29 cellular contexts compared by ENCODE assay signal in genomic region chr12:57221169-57221917, GRCh38. TPM values are rescaled to one million over a fixed set of nuclear protein-coding genes. Genes with fewer than 3 reads are reported as not detected.
DNase-seq lines count a peak whose midpoint lies in the region; ATAC-seq, FAIRE-seq and TF ChIP-seq lines count a peak whose summit lies in the region.
"Had no signal": no experiment of that assay in that cellular context is flagged by ENCODE, and none has a peak within 500 bp of the region (broad histone marks: within the 10 kb centered on the region; RNA-seq: fewer than 3 reads in every experiment).

No MANE protein-coding gene starts in this region.

- peaks cover 10% of the 10 kb centered on the region for H3K4me1 ChIP-seq in GM12878 (ENCODE audit: control insufficient read depth, insufficient read depth, low read length)
- H3K4me1 ChIP-seq in psoas muscle: peaks cover 6% of the 10 kb centered on the region
- H3K4me1 ChIP-seq: BE2C had no signal

- POLR2A ChIA-PET in GM12878 (lab: Charles Lee): no interaction called here

- no peaks in the 10 kb centered on the region for H3K79me2 ChIP-seq in GM12878 (ENCODE audit: control insufficient read depth, insufficient read depth, low read length)
- H3K79me2 ChIP-seq: parathyroid adenoma had no signal

- H3K4me3 Mint-ChIP-seq in immature natural killer cell: peak overlapping the region in 4 of 5 donors; percentile 6 to 65 (median 51)
- H3K4me3 Mint-ChIP-seq in type B pancreatic cell: peak overlapping the region; percentile 61
- H3K4me3 Mint-ChIP-seq: mesothelial cell of epicardium; stimulated activated memory B cell treated with anti-CD40 and anti-IgM and Interleukin-4, amounts not matched to agents 10 μg/mL and 1 μg/mL and 100 μg/mL, for 72 hours had no signal

- WGBS in GM12878 (ENCODE audit: insufficient coverage, insufficient replicate concordance, low lambda C conversion rate, missing lambda C conversion rate): 7% methylated on average over 17 of the region's 24 CpGs
- 46 to 60% (median 53%) methylated on average over 24 of the region's 24 CpGs for WGBS in psoas muscle, 3 donors

- H3K9me3 Mint-ChIP-seq in immature natural killer cell (no peaks in the 10 kb centered on the region), type B pancreatic cell (no peaks in the 10 kb centered on the region)
- H3K9me3 Mint-ChIP-seq: activated T-helper 2 cell treated with anti-CD3 and anti-CD28 coated beads, Interferon-gamma antibody, Interleukin-2, Interleukin-4, amounts not matched to agents 10 μg/mL and 5 μg/mL and 100 μg/mL, durations not matched to agents 14 hours and 24 hours and 36 hours; mesothelial cell of epicardium; stimulated activated memory B cell treated with anti-CD40 and anti-IgM and Interleukin-4, amounts not matched to agents 10 μg/mL and 1 μg/mL and 100 μg/mL, for 72 hours had no signal

- TF ChIP-seq POLR2A in GM12878 (IDR thresholded peaks at IDR 0.05; ENCODE audit: low read depth, low read length): no peak

- RAD21 ChIA-PET in GM12878 (lab: Charles Lee; ENCODE audit: unreplicated experiment): interaction anchor here (2.0 kb wide), 1 partner anchor 22 kb away, joined by 5 read pairs; no protein-coding TSS in a partner anchor

- peak; percentile 28 for DNase-seq in stimulated activated CD4-positive, alpha-beta T cell treated with anti-CD3 and anti-CD28 coated beads, Interleukin-15, amount 100 ng/mL, for 24 hours
- no peak for DNase-seq in stimulated activated CD4-positive, alpha-beta T cell treated with anti-CD3 and anti-CD28 coated beads, Interleukin-1b, Interleukin-23, amount 100 ng/mL, for 48 hours
- DNase-seq in GM12878 (ENCODE audit: low read depth, low spot score) (no peak), immature natural killer cell (no peak), type B pancreatic cell (ENCODE audit: extremely low spot score, unreplicated experiment) (no peak), psoas muscle (no peak)
- DNase-seq: activated CD4-positive, alpha-beta T cell treated with anti-CD3 and anti-CD28 coated beads, Interleukin-2, amount 50 U/mL, for 1 hour; BE2C; caudate nucleus; DMS53; esophagus squamous epithelium; foreskin melanocyte; left lung; naive thymus-derived CD8-positive, alpha-beta T cell; NCI-H1694; NCI-H510A; PC-9; right cardiac atrium; SHP77; stimulated activated CD4-positive, alpha-beta T cell treated with anti-CD3 and anti-CD28 coated beads, Interleukin-4, amount 100 ng/mL, for 24 hours; upper lobe of right lung had no signal

- H3K27me3 Mint-ChIP-seq in immature natural killer cell (ENCODE audit: low read depth in 3 of 3): peaks cover 39 to 57% (median 56%) of the 10 kb centered on the region in 3 donors
- peaks cover 80% of the 10 kb centered on the region for H3K27me3 Mint-ChIP-seq in type B pancreatic cell

- H3K4me2 ChIP-seq in GM12878 (ENCODE audit: control insufficient read depth, insufficient read depth): no peak overlapping the region
- H3K4me2 ChIP-seq: PC-9 had no signal

- H3K4me3 ChIP-seq in GM12878 (no peak overlapping the region), psoas muscle (no peak overlapping the region)
- H3K4me3 ChIP-seq: esophagus squamous epithelium, left lung, PC-9, upper lobe of right lung had no signal

- TF ChIP-seq RAD21 in GM12878 (IDR thresholded peaks at IDR 0.05; ENCODE audit: insufficient read depth, low read depth, low read length): no peak

- TF ChIP-seq EP300 in GM12878 (IDR thresholded peaks at IDR 0.05; ENCODE audit: borderline replicate concordance in 1 of 2, control insufficient read depth in 1 of 2, low read depth in 2 of 2, low read length in 2 of 2): no peak

- H3K27me3 ChIP-seq in GM12878 (replicated peaks in 1 of 2; ENCODE audit: control insufficient read depth in 2 of 2, insufficient read depth in 2 of 2, low read length in 1 of 2): peaks cover 33 to 37% of the 10 kb centered on the region in 2 experiments
- peaks cover 0 to 86% (median 29%) of the 10 kb centered on the region in 3 donors for H3K27me3 ChIP-seq in psoas muscle (ENCODE audit: insufficient read depth in 3 of 3, low read length in 2 of 3)

- H2AFZ ChIP-seq in GM12878 (ENCODE audit: control insufficient read depth, low read depth, low read length): no peak overlapping the region
- H2AFZ ChIP-seq: parathyroid adenoma, PC-9 had no signal

- H3K36me3 ChIP-seq in GM12878 (ENCODE audit: control insufficient read depth in 2 of 2, insufficient read depth in 2 of 2, low read length in 1 of 2) (no peaks in the 10 kb centered on the region), psoas muscle (ENCODE audit: insufficient read depth in 1 of 2, low read depth in 1 of 2) (no peaks in the 10 kb centered on the region)
- H3K36me3 ChIP-seq: BE2C, esophagus squamous epithelium, left lung, upper lobe of right lung had no signal

- no peak for FAIRE-seq in GM12878 (lab: Jason Lieb, UNC)
- FAIRE-seq: astrocyte, G401.6 had no signal

- TF ChIP-seq CTCF in GM12878 (IDR thresholded peaks at IDR 0.05 in 2 of 3, conservative IDR thresholded peaks at IDR 0.05 in 1 of 3; ENCODE audit: control insufficient read depth in 2 of 3, extremely low read depth in 1 of 3, insufficient read depth in 1 of 3, low read depth in 3 of 3, low read length in 3 of 3) (no peak), type B pancreatic cell (conservative IDR thresholded peaks at IDR 0.05) (no peak), psoas muscle (IDR thresholded peaks at IDR 0.05) (no peak)

- H4K20me1 ChIP-seq in GM12878 (ENCODE audit: control insufficient read depth, insufficient read depth): no peaks in the 10 kb centered on the region

- SMC1A ChIA-PET in GM12878 (lab: Charles Lee; ENCODE audit: uncharacterized antibody, unreplicated experiment): no interaction called here

- intact Hi-C loops in GM12878 (cut with micrococcal nuclease; ENCODE audit: unreplicated experiment) (no loop called here), psoas muscle (cut with DNase I) (no loop called here)

- in situ Hi-C loops in GM12878 (cut with MboI): no loop called here

- CTCF ChIA-PET in GM12878 (lab: Yijun Ruan, JAX): interaction anchor here (0.8 to 1.1 kb wide), 2 partner anchors 8 to 22 kb away, joined by 4 to 5 read pairs; partner anchors contain the start of gene SHMT2

- ATAC-seq in GM12878 (no peak), HG03439 (IDR thresholded peaks at IDR 0.05; ENCODE audit: unreplicated experiment) (no peak), psoas muscle (no peak), GM21528 (IDR thresholded peaks at IDR 0.05; ENCODE audit: low FRiP score, unreplicated experiment) (no peak)
- ATAC-seq: left lung; naive thymus-derived CD8-positive, alpha-beta T cell; right cardiac atrium; stimulated activated memory B cell treated with anti-CD40 and anti-IgM and Interleukin-4, amounts not matched to agents 10 μg/mL and 1 μg/mL and 100 μg/mL, for 72 hours; upper lobe of right lung had no signal

- H3K9me3 ChIP-seq in GM12878 (replicated peaks; ENCODE audit: control insufficient read depth, insufficient read depth, low read length) (no peaks in the 10 kb centered on the region), psoas muscle (no peaks in the 10 kb centered on the region)
- H3K9me3 ChIP-seq: BE2C, esophagus squamous epithelium, left lung, upper lobe of right lung had no signal

- no peak overlapping the region for H3K9ac ChIP-seq in GM12878 (ENCODE audit: control insufficient read depth, insufficient read depth, low read length)
- H3K9ac ChIP-seq: parathyroid adenoma had no signal

- no peaks in the 10 kb centered on the region for H3K36me3 Mint-ChIP-seq in immature natural killer cell
- no peaks in the 10 kb centered on the region for H3K36me3 Mint-ChIP-seq in type B pancreatic cell
- H3K36me3 Mint-ChIP-seq: mesothelial cell of epicardium; stimulated activated memory B cell treated with anti-CD40 and anti-IgM and Interleukin-4, amounts not matched to agents 10 μg/mL and 1 μg/mL and 100 μg/mL, for 72 hours had no signal

- H3K27ac Mint-ChIP-seq in immature natural killer cell (peak overlapping the region in 5 of 6 donors; percentile 75 to 93 (median 83)), type B pancreatic cell (no peak overlapping the region)
- H3K27ac Mint-ChIP-seq: activated T-helper 2 cell treated with anti-CD3 and anti-CD28 coated beads, Interferon-gamma antibody, Interleukin-2, Interleukin-4, amounts not matched to agents 10 μg/mL and 5 μg/mL and 100 μg/mL, durations not matched to agents 14 hours and 24 hours and 36 hours; mesothelial cell of epicardium; stimulated activated memory B cell treated with anti-CD40 and anti-IgM and Interleukin-4, amounts not matched to agents 10 μg/mL and 1 μg/mL and 100 μg/mL, for 72 hours had no signal

- no peak overlapping the region for H3K27ac ChIP-seq in GM12878 (ENCODE audit: control insufficient read depth, insufficient read depth)
- no peak overlapping the region for H3K27ac ChIP-seq in psoas muscle
- H3K27ac ChIP-seq: esophagus squamous epithelium, left lung, parathyroid adenoma, PC-9, upper lobe of right lung had no signal

- H3K4me1 Mint-ChIP-seq in immature natural killer cell: peaks cover 53 to 57% of the 10 kb centered on the region in 2 donors
- H3K4me1 Mint-ChIP-seq in type B pancreatic cell (ENCODE audit: unreplicated experiment): peaks cover 52% of the 10 kb centered on the region

- no TSS peak for BruUV-seq in GM12878 (replicated peaks; lab: Mats Ljungman, UMichigan)

RNA-seq across cellular contexts. Expression of gene NXPH4, which starts 4.7 kb away (rescaled TPM):
- 0.48 TPM in 1 of 2 replicates, not detected in the other for total RNA-seq in GM12878 (2013; cell fraction: nucleolus; rRNA removed)
- total RNA-seq in GM12878 (2014; rRNA removed) (not detected in 2 replicates), GM12878 (2014; rRNA removed; fragmentation: Illumina TruSeq; extraction: Trizol) (not detected in 2 replicates), GM12878 (2021) (0.19 and 0.26 TPM in 2 replicates), type B pancreatic cell (ENCODE audit: low replicate concordance) (15.1 and 45.5 TPM in 2 replicates), psoas muscle (under 1 TPM in 3 of 4 donors, not detected in 1; 0.24 to 0.58 (median 0.42) TPM)
- polyA plus RNA-seq in GM12878 (2011; ENCODE audit: low read depth): not detected
- polyA plus RNA-seq in GM12878 (2011; rRNA removed) (not detected in 2 replicates), GM12878 (2014; fragmentation: Illumina TruSeq; extraction: Trizol) (0.03 TPM in 1 of 2 replicates, not detected in the other), GM12878 (2014; fragmentation: Nextera tagmentation; extraction: Ambion mirVana) (not detected), GM12878 (2014; rRNA removed) (not detected in 2 replicates), GM12878 (2016; fragmentation: Nextera tagmentation; extraction: Ambion mirVana) (not detected), immature natural killer cell (not detected), psoas muscle (under 1 TPM in 2 of 3 donors, not detected in 1; 0.01 to 0.20 TPM)
- polyA plus RNA-seq in GM12878 (2011; cell fraction: cytosol; rRNA removed): 0.12 TPM in 1 of 2 replicates, not detected in the other
- 0.29 and 0.58 TPM in 2 replicates for polyA plus RNA-seq in GM12878 (2011; cell fraction: nucleus; rRNA removed)
- polyA plus RNA-seq in GM12878 (2012): 0.46 and 0.54 TPM in 2 replicates
- not detected in 2 replicates for polyA minus RNA-seq in GM12878 (2011; rRNA and poly(A)+ RNA removed)
- not detected in 2 replicates for polyA minus RNA-seq in GM12878 (2011; cell fraction: cytosol; rRNA and poly(A)+ RNA removed)
- polyA minus RNA-seq in GM12878 (2011; cell fraction: nucleus; rRNA and poly(A)+ RNA removed): not detected in 2 replicates
- total RNA-seq: upper lobe of right lung had no signal
- polyA plus RNA-seq: naive thymus-derived CD8-positive, alpha-beta T cell had no signal

RNA-seq across cellular contexts. Expression of gene SHMT2, which starts 8.2 kb away (rescaled TPM):
- 103 and 117 TPM in 2 replicates for total RNA-seq in GM12878 (2013; cell fraction: nucleolus; rRNA removed)
- total RNA-seq in GM12878 (2014; rRNA removed) (247 and 292 TPM in 2 replicates), GM12878 (2014; rRNA removed; fragmentation: Illumina TruSeq; extraction: Trizol) (147 and 158 TPM in 2 replicates), GM12878 (2021) (288 and 297 TPM in 2 replicates), type B pancreatic cell (ENCODE audit: low replicate concordance) (108 and 131 TPM in 2 replicates), psoas muscle (10 to 100 TPM; 39.2 to 59.2 (median 47.3) TPM)
- 113 TPM for polyA plus RNA-seq in GM12878 (2011; ENCODE audit: low read depth)
- polyA plus RNA-seq in GM12878 (2011; rRNA removed) (93.5 and 253 TPM in 2 replicates), GM12878 (2014; fragmentation: Illumina TruSeq; extraction: Trizol) (96.4 and 282 TPM in 2 replicates), GM12878 (2014; fragmentation: Nextera tagmentation; extraction: Ambion mirVana) (10 to 100 TPM; 57.0 to 65.6 TPM), GM12878 (2014; rRNA removed) (193 and 221 TPM in 2 replicates), GM12878 (2016; fragmentation: Nextera tagmentation; extraction: Ambion mirVana) (100 to 1,000 TPM; 153 to 178 TPM), immature natural killer cell (10 to 100 TPM; 43.1 to 50.8 (median 49.3) TPM), psoas muscle (10 to 100 TPM; 36.6 to 66.8 (median 62.7) TPM)
- polyA plus RNA-seq in GM12878 (2011; cell fraction: cytosol; rRNA removed): 380 and 408 TPM in 2 replicates
- polyA plus RNA-seq in GM12878 (2011; cell fraction: nucleus; rRNA removed): 498 and 628 TPM in 2 replicates
- 207 and 235 TPM in 2 replicates for polyA plus RNA-seq in GM12878 (2012)
- 217 and 275 TPM in 2 replicates for polyA minus RNA-seq in GM12878 (2011; rRNA and poly(A)+ RNA removed)
- polyA minus RNA-seq in GM12878 (2011; cell fraction: cytosol; rRNA and poly(A)+ RNA removed): 110 and 146 TPM in 2 replicates
- polyA minus RNA-seq in GM12878 (2011; cell fraction: nucleus; rRNA and poly(A)+ RNA removed): 118 and 173 TPM in 2 replicates

RNA-seq across cellular contexts. Expression of gene STAC3, which starts 29.6 kb away (rescaled TPM):
- 3.2 and 4.8 TPM in 2 replicates for total RNA-seq in GM12878 (2013; cell fraction: nucleolus; rRNA removed)
- total RNA-seq in GM12878 (2014; rRNA removed) (2.7 and 3.6 TPM in 2 replicates), GM12878 (2014; rRNA removed; fragmentation: Illumina TruSeq; extraction: Trizol) (3.3 and 4.0 TPM in 2 replicates), GM12878 (2021) (5.5 and 5.7 TPM in 2 replicates), type B pancreatic cell (ENCODE audit: low replicate concordance) (1.6 and 4.8 TPM in 2 replicates), psoas muscle (1,000 to 10,000 TPM in 2 of 4 donors, 100 to 1,000 TPM in 2; 576 to 1,676 (median 997) TPM)
- polyA plus RNA-seq in GM12878 (2011; ENCODE audit: low read depth): 3.8 TPM
- polyA plus RNA-seq in GM12878 (2011; rRNA removed) (8.8 and 10.4 TPM in 2 replicates), GM12878 (2014; fragmentation: Illumina TruSeq; extraction: Trizol) (9.8 and 9.9 TPM in 2 replicates), GM12878 (2014; fragmentation: Nextera tagmentation; extraction: Ambion mirVana) (under 1 TPM; 0.49 to 0.55 TPM), GM12878 (2014; rRNA removed) (8.3 and 9.4 TPM in 2 replicates), GM12878 (2016; fragmentation: Nextera tagmentation; extraction: Ambion mirVana) (1 to 10 TPM; 1.7 to 2.1 TPM), immature natural killer cell (not detected), psoas muscle (1,000 to 10,000 TPM in 1 of 3 donors, 100 to 1,000 TPM in 1, 10 to 100 TPM in 1; 98.2 to 1,376 (median 738) TPM)
- 7.2 and 7.5 TPM in 2 replicates for polyA plus RNA-seq in GM12878 (2011; cell fraction: cytosol; rRNA removed)
- polyA plus RNA-seq in GM12878 (2011; cell fraction: nucleus; rRNA removed): 9.9 and 11.7 TPM in 2 replicates
- 6.6 and 7.7 TPM in 2 replicates for polyA plus RNA-seq in GM12878 (2012)
- 4.6 and 5.5 TPM in 2 replicates for polyA minus RNA-seq in GM12878 (2011; rRNA and poly(A)+ RNA removed)
- polyA minus RNA-seq in GM12878 (2011; cell fraction: cytosol; rRNA and poly(A)+ RNA removed): 3.5 and 3.9 TPM in 2 replicates
- 2.2 and 2.3 TPM in 2 replicates for polyA minus RNA-seq in GM12878 (2011; cell fraction: nucleus; rRNA and poly(A)+ RNA removed)
- polyA plus RNA-seq: naive thymus-derived CD8-positive, alpha-beta T cell had no signal

Comparison
In these comparisons a context has a peak if more than half of its experiments do, and no peak if none do; other contexts are left out.
1. RNA of gene NXPH4, which starts 4.7 kb away (total RNA-seq): 15.1 to 45.5 TPM in type B pancreatic cell; 0.24 to 0.58 TPM in psoas muscle and 0.19 to 0.48 TPM in GM12878; every median in the first group is over 10 times any median in the second.
2. RNA of gene STAC3, which starts 29.6 kb away (total RNA-seq): 576 to 1,676 TPM in psoas muscle; 1.6 to 4.8 TPM in type B pancreatic cell and 2.7 to 5.7 TPM in GM12878; every median in the first group is over 10 times any median in the second.